21 cellular contexts compared by ENCODE assay signal in the genomic region with DNA sequence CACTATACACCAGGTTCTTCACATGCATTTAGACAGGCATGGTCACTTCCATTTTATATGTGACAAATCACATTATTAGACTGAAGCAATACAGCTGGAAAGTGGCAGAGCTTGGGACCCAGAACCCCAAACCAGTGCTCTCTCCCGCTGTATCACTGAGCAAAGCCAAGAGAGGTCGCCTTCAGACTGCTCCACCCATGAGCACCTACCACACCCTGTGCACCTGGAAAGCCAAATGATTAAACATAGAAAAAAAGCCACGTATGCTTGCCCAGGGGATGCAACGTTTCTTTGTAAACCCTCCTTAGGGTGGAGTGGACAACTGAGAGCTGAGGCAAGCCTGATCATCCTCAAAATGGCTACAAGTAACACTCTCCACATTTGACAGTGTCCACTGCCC.
DNase-seq lines count a peak whose midpoint lies in the region; ATAC-seq, FAIRE-seq and TF ChIP-seq lines count a peak whose summit lies in the region.
"Had no signal": no experiment of that assay in that cellular context is flagged by ENCODE, and none has a peak within 500 bp of the region (broad histone marks: within the 10 kb centered on the region; RNA-seq: fewer than 3 reads in every experiment).

No MANE protein-coding gene starts in this region.

- H3K9me3 ChIP-seq in cardiac muscle cell (ENCODE audit: low read depth) (no peaks in the 10 kb centered on the region), OCI-LY3 (ENCODE audit: insufficient read depth, low read length) (no peaks in the 10 kb centered on the region), keratinocyte (ENCODE audit: control insufficient read depth, low read depth, low read length) (no peaks in the 10 kb centered on the region), gastrocnemius medialis (no peaks in the 10 kb centered on the region), tibial artery (no peaks in the 10 kb centered on the region)
- H3K9me3 ChIP-seq: SJSA1 had no signal

- TF ChIP-seq CTCF in cardiac muscle cell (IDR thresholded peaks at IDR 0.05; ENCODE audit: low read depth, low read length) (no peak), OCI-LY3 (IDR thresholded peaks at IDR 0.05; ENCODE audit: low read depth, low read length) (0 out of 2 replicates have a peak, but pooled peaks have one; percentile 5), keratinocyte (optimal IDR thresholded peaks at IDR 0.05 in 1 of 3, IDR thresholded peaks at IDR 0.05 in 1 of 3, conservative IDR thresholded peaks at IDR 0.05 in 1 of 3; ENCODE audit: extremely low read depth in 1 of 3, insufficient read depth in 2 of 3, low read length in 3 of 3) (peak in 2 of 3 experiments; percentile 18 to 51), gastrocnemius medialis (IDR thresholded peaks at IDR 0.05 in 4 of 5, conservative IDR thresholded peaks at IDR 0.05 in 1 of 5) (no peak), tibial artery (IDR thresholded peaks at IDR 0.05) (no peak)

- dilution Hi-C loops in keratinocyte (cut with MboI; ENCODE audit: extremely low pct_ligation_motif_present, low sequenced_read_pairs), result no loop called here

- H3K9me1 ChIP-seq in keratinocyte (ENCODE audit: control insufficient read depth, extremely low read depth, insufficient read depth, low read length), result no peaks in the 10 kb centered on the region

- no peaks in the 10 kb centered on the region for H3K27me3 ChIP-seq in cardiac muscle cell
- H3K27me3 ChIP-seq in OCI-LY3 (ENCODE audit: low read depth, low read length), result no peaks in the 10 kb centered on the region
- H3K27me3 ChIP-seq in keratinocyte (ENCODE audit: control insufficient read depth, extremely low read depth, insufficient read depth, low read length), result no peaks in the 10 kb centered on the region
- H3K27me3 ChIP-seq in gastrocnemius medialis, result no peaks in the 10 kb centered on the region
- H3K27me3 ChIP-seq in tibial artery, result no peaks in the 10 kb centered on the region
- H3K27me3 ChIP-seq: SJSA1 had no signal

- H3K4me2 ChIP-seq in OCI-LY3 (ENCODE audit: low read length) (no peak overlapping the region), keratinocyte (ENCODE audit: control insufficient read depth, extremely low read depth, insufficient read depth, low read depth, low read length) (no peak overlapping the region)
- H3K4me2 ChIP-seq: KMS-11 had no signal

- intact Hi-C loops in Right ventricle myocardium inferior (cut with DNase I), result loop anchor here (5.0 kb wide), 1 partner anchor 73 kb away; a partner anchor contains a TSS
- intact Hi-C loops in gastrocnemius medialis (cut with DNase I; ENCODE audit: low total_unique reads), result loop anchor here (10.0 kb wide), 1 partner anchor 201 kb away; no protein-coding TSS in a partner anchor
- intact Hi-C loops in tibial artery (cut with DNase I; ENCODE audit: low total_unique reads), result loop anchor here (10.0 kb wide), 1 partner anchor 209 kb away; no protein-coding TSS in a partner anchor

- no peak for ATAC-seq in Right ventricle myocardium inferior
- no peak for ATAC-seq in gastrocnemius medialis
- ATAC-seq: effector memory CD8-positive, alpha-beta T cell had no signal

- peak; percentile 23 for FAIRE-seq in keratinocyte (lab: Jason Lieb, UNC)

- H3K79me2 ChIP-seq in OCI-LY3 (ENCODE audit: low read length) (no peaks in the 10 kb centered on the region), keratinocyte (ENCODE audit: control insufficient read depth, insufficient read depth, low read length) (peaks cover 19% of the 10 kb centered on the region)

- H3K9ac ChIP-seq in OCI-LY3 (ENCODE audit: low read length), result no peak overlapping the region
- no peak overlapping the region for H3K9ac ChIP-seq in keratinocyte (ENCODE audit: control insufficient read depth, extremely low read depth, insufficient read depth, low read length)
- H3K9ac ChIP-seq: KMS-11 had no signal

- H3K36me3 ChIP-seq in cardiac muscle cell (no peaks in the 10 kb centered on the region), OCI-LY3 (replicated peaks; ENCODE audit: low read depth, low read length) (peaks cover 6% of the 10 kb centered on the region), keratinocyte (ENCODE audit: control insufficient read depth in 2 of 2, extremely low read depth in 1 of 2, insufficient read depth in 2 of 2, low read length in 2 of 2) (peaks cover 7 to 8% of the 10 kb centered on the region in 2 experiments), gastrocnemius medialis (no peaks in the 10 kb centered on the region), tibial artery (peaks cover 8 to 12% (median 8%) of the 10 kb centered on the region in 3 donors)

- in situ Hi-C loops in gastrocnemius medialis (cut with MboI; ENCODE audit: low sequenced_read_pairs in 4 of 4), result no loop called here

- TF ChIP-seq POLR2A in gastrocnemius medialis (IDR thresholded peaks at IDR 0.05), result no peak

- DNase-seq in cardiac muscle cell (ENCODE audit: low read depth in 1 of 2, low spot score in 1 of 2) (no peak), Right ventricle myocardium inferior (ENCODE audit: missing footprints) (no peak), keratinocyte (ENCODE audit: low read depth, low spot score) (no peak), epidermal melanocyte (ENCODE audit: insufficient read length, low spot score) (no peak), gastrocnemius medialis (no peak), tibial artery (no peak)
- no peak for DNase-seq in activated naive CD4-positive, alpha-beta T cell treated with anti-CD3 and anti-CD28 coated beads, Interleukin-2, amount 50 U/mL, for 16 hours
- DNase-seq: ACHN; amniotic stem cell; CD4-positive, alpha-beta memory T cell; effector memory CD8-positive, alpha-beta T cell; GOT3; hippocampal formation; NCI-H446; OCI-M1; stimulated activated naive CD4-positive, alpha-beta T cell; T1000 had no signal

- H4K20me1 ChIP-seq in OCI-LY3 (ENCODE audit: insufficient read depth, low read length), result no peaks in the 10 kb centered on the region
- H4K20me1 ChIP-seq in keratinocyte (ENCODE audit: control insufficient read depth, extremely low read depth, insufficient read depth, low read length), result peaks cover 3% of the 10 kb centered on the region

- peaks cover 32% of the 10 kb centered on the region for H3K4me1 ChIP-seq in cardiac muscle cell (ENCODE audit: low read depth)
- peaks cover 12% of the 10 kb centered on the region for H3K4me1 ChIP-seq in OCI-LY3 (ENCODE audit: low read length)
- peaks cover 14% of the 10 kb centered on the region for H3K4me1 ChIP-seq in keratinocyte (ENCODE audit: control insufficient read depth, extremely low read depth, insufficient read depth, low read length)
- H3K4me1 ChIP-seq in gastrocnemius medialis, result peaks cover 22 to 33% of the 10 kb centered on the region in 2 donors
- peaks cover 0 to 47% (median 17%) of the 10 kb centered on the region in 4 donors for H3K4me1 ChIP-seq in tibial artery

- H3K4me3 ChIP-seq in cardiac muscle cell, result no peak overlapping the region
- H3K4me3 ChIP-seq in OCI-LY3 (ENCODE audit: low read length), result no peak overlapping the region
- no peak overlapping the region for H3K4me3 ChIP-seq in keratinocyte (ENCODE audit: control insufficient read depth in 2 of 3, extremely low read depth in 1 of 3, insufficient read depth in 2 of 3, low read depth in 1 of 3, low read length in 3 of 3)
- no peak overlapping the region for H3K4me3 ChIP-seq in gastrocnemius medialis
- no peak overlapping the region for H3K4me3 ChIP-seq in tibial artery
- H3K4me3 ChIP-seq: SJSA1 had no signal

- H3K27ac ChIP-seq in cardiac muscle cell (peak overlapping the region; percentile 95), OCI-LY3 (ENCODE audit: low read length) (no peak overlapping the region), keratinocyte (ENCODE audit: control insufficient read depth, insufficient read depth, low read length) (no peak overlapping the region), gastrocnemius medialis (peak overlapping the region in 2 of 4 donors; percentile 50 to 67), tibial artery (no peak overlapping the region)
- H3K27ac ChIP-seq: HL-60, KMS-11, SJSA1 had no signal

- no peak overlapping the region for H2AFZ ChIP-seq in OCI-LY3 (ENCODE audit: low read depth, low read length)
- H2AFZ ChIP-seq in keratinocyte (ENCODE audit: control insufficient read depth, low read length), result no peak overlapping the region

Comparison
In these comparisons a context has a peak if more than half of its experiments do, and no peak if none do; other contexts are left out.
1. CTCF ChIP-seq: peak in OCI-LY3 (single experiment) and keratinocyte (2 of 3); none in cardiac muscle cell (single experiment), gastrocnemius medialis (0 of 5) and tibial artery (0 of 2).